ENCODE assay signal across 1 cellular context in the genomic region with DNA sequence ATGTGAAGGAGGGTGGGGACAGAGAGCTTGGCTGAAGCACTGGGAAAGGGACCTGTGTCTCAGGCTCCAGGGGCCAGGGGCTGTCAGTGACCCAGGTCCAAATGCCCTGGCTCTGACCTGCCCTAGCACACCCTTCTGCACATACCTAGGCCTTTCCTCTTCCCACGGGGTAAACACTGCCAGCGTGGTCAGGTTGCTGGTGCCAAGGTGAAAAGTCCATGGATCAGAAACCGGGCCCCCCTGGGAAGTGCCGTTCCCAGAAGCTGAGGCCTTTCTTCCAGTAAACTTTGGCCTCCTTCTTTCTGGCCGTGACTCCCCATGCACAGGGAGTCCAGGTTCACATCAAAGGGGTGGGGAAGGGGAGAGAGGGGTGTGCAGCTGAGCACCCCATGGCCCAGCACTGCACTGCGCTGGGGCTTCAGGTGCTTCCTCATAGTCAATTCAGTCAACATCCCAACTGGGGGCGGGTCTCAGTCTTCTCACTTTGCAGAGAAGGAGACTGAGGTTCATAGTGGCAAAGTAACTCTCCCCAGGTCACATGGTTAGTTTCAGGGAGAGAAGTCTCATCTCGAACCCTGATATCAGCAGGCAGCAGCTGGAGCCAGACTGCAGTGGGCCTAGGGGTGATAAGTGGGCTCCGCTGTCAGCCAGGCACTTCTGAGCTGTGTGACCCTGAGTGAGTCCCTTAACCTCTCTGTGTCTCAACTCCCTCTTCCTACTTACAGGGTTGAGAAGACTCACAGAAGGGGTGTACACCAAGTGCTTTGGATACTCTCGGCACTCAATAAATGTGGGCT.
TF ChIP-seq lines count a peak whose summit lies in the region.

No MANE protein-coding gene starts in this region.

TF ChIP-seq in HepG2, 621 proteins besides CTCF, POLR2A, EP300 and RAD21 (continued from another document and continues in another):
- TF ChIP-seq, protein P1, sequence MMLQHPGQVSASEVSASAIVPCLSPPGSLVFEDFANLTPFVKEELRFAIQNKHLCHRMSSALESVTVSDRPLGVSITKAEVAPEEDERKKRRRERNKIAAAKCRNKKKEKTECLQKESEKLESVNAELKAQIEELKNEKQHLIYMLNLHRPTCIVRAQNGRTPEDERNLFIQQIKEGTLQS (CRISPR knock-in tag; IDR thresholded peaks at IDR 0.05) = no peak
- no peak for TF ChIP-seq BCLAF1 (IDR thresholded peaks at IDR 0.05)
- no peak; the same call in 1 of the 2 replicates for TF ChIP-seq PHF20 (CRISPR knock-in tag; IDR thresholded peaks at IDR 0.05)
- TF ChIP-seq ERF (CRISPR knock-in tag; IDR thresholded peaks at IDR 0.05) = peak; percentile 69
- TF ChIP-seq ISL2 (CRISPR knock-in tag; IDR thresholded peaks at IDR 0.05) = no peak
- peak; percentile 40; the same call in 1 of the 2 replicates for TF ChIP-seq GABPB1 (CRISPR knock-in tag; IDR thresholded peaks at IDR 0.05)
- TF ChIP-seq ZBTB40 (IDR thresholded peaks at IDR 0.05) = no peak
- TF ChIP-seq ZBTB40 (CRISPR knock-in tag; IDR thresholded peaks at IDR 0.05) = peak; percentile 36; the same call in 1 of the 2 replicates
- peak; percentile 68; the same call in 1 of the 2 replicates for TF ChIP-seq ZNF441 (CRISPR knock-in tag; IDR thresholded peaks at IDR 0.05; ENCODE audit: borderline replicate concordance)
- no peak for TF ChIP-seq FOXP1 (IDR thresholded peaks at IDR 0.05)
- peak; percentile 74 for TF ChIP-seq FOXP1 (CRISPR knock-in tag; IDR thresholded peaks at IDR 0.05)
- TF ChIP-seq ZNF674 (CRISPR knock-in tag; IDR thresholded peaks at IDR 0.05; ENCODE audit: low read depth) = no peak
- TF ChIP-seq, protein P2, sequence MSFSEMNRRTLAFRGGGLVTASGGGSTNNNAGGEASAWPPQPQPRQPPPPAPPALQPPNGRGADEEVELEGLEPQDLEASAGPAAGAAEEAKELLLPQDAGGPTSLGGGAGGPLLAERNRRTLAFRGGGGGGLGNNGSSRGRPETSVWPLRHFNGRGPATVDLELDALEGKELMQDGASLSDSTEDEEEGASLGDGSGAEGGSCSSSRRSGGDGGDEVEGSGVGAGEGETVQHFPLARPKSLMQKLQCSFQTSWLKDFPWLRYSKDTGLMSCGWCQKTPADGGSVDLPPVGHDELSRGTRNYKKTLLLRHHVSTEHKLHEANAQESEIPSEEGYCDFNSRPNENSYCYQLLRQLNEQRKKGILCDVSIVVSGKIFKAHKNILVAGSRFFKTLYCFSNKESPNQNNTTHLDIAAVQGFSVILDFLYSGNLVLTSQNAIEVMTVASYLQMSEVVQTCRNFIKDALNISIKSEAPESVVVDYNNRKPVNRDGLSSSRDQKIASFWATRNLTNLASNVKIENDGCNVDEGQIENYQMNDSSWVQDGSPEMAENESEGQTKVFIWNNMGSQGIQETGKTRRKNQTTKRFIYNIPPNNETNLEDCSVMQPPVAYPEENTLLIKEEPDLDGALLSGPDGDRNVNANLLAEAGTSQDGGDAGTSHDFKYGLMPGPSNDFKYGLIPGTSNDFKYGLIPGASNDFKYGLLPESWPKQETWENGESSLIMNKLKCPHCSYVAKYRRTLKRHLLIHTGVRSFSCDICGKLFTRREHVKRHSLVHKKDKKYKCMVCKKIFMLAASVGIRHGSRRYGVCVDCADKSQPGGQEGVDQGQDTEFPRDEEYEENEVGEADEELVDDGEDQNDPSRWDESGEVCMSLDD (CRISPR knock-in tag; IDR thresholded peaks at IDR 0.05; ENCODE audit: borderline replicate concordance) = no peak
- TF ChIP-seq SP4 (CRISPR knock-in tag; IDR thresholded peaks at IDR 0.05) = 0 out of 2 replicates have a peak, but pooled peaks have one; percentile 37
- TF ChIP-seq ISX (CRISPR knock-in tag; conservative IDR thresholded peaks at IDR 0.05) = no peak
- TF ChIP-seq, protein P3, sequence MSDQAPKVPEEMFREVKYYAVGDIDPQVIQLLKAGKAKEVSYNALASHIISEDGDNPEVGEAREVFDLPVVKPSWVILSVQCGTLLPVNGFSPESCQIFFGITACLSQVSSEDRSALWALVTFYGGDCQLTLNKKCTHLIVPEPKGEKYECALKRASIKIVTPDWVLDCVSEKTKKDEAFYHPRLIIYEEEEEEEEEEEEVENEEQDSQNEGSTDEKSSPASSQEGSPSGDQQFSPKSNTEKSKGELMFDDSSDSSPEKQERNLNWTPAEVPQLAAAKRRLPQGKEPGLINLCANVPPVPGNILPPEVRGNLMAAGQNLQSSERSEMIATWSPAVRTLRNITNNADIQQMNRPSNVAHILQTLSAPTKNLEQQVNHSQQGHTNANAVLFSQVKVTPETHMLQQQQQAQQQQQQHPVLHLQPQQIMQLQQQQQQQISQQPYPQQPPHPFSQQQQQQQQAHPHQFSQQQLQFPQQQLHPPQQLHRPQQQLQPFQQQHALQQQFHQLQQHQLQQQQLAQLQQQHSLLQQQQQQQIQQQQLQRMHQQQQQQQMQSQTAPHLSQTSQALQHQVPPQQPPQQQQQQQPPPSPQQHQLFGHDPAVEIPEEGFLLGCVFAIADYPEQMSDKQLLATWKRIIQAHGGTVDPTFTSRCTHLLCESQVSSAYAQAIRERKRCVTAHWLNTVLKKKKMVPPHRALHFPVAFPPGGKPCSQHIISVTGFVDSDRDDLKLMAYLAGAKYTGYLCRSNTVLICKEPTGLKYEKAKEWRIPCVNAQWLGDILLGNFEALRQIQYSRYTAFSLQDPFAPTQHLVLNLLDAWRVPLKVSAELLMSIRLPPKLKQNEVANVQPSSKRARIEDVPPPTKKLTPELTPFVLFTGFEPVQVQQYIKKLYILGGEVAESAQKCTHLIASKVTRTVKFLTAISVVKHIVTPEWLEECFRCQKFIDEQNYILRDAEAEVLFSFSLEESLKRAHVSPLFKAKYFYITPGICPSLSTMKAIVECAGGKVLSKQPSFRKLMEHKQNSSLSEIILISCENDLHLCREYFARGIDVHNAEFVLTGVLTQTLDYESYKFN (CRISPR knock-in tag; conservative IDR thresholded peaks at IDR 0.05) = peak; percentile 92
- TF ChIP-seq KLF11 (CRISPR knock-in tag; IDR thresholded peaks at IDR 0.05) = no peak
- TF ChIP-seq HBP1 (CRISPR knock-in tag; IDR thresholded peaks at IDR 0.05; ENCODE audit: low read depth) = 0 out of 2 replicates have a peak, but pooled peaks have one; percentile 36
- no peak for TF ChIP-seq ZNF292 (CRISPR knock-in tag; IDR thresholded peaks at IDR 0.05; ENCODE audit: borderline replicate concordance, low read depth)
- TF ChIP-seq POLR2G (IDR thresholded peaks at IDR 0.05; ENCODE audit: low read depth, low read length) = no peak
- TF ChIP-seq, protein P4, sequence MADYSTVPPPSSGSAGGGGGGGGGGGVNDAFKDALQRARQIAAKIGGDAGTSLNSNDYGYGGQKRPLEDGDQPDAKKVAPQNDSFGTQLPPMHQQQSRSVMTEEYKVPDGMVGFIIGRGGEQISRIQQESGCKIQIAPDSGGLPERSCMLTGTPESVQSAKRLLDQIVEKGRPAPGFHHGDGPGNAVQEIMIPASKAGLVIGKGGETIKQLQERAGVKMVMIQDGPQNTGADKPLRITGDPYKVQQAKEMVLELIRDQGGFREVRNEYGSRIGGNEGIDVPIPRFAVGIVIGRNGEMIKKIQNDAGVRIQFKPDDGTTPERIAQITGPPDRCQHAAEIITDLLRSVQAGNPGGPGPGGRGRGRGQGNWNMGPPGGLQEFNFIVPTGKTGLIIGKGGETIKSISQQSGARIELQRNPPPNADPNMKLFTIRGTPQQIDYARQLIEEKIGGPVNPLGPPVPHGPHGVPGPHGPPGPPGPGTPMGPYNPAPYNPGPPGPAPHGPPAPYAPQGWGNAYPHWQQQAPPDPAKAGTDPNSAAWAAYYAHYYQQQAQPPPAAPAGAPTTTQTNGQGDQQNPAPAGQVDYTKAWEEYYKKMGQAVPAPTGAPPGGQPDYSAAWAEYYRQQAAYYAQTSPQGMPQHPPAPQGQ (CRISPR knock-in tag; IDR thresholded peaks at IDR 0.05; ENCODE audit: borderline replicate concordance) = no peak
- no peak for TF ChIP-seq DRAP1 (CRISPR knock-in tag; IDR thresholded peaks at IDR 0.05)
- 0 out of 2 replicates have a peak, but pooled peaks have one; percentile 8 for TF ChIP-seq SETDB1 (CRISPR knock-in tag; IDR thresholded peaks at IDR 0.05; ENCODE audit: borderline replicate concordance)
- TF ChIP-seq ZNF230 (CRISPR knock-in tag; IDR thresholded peaks at IDR 0.05) = no peak
